Comparison of ENCODE assay signal across 10 cellular contexts in the genomic region with DNA sequence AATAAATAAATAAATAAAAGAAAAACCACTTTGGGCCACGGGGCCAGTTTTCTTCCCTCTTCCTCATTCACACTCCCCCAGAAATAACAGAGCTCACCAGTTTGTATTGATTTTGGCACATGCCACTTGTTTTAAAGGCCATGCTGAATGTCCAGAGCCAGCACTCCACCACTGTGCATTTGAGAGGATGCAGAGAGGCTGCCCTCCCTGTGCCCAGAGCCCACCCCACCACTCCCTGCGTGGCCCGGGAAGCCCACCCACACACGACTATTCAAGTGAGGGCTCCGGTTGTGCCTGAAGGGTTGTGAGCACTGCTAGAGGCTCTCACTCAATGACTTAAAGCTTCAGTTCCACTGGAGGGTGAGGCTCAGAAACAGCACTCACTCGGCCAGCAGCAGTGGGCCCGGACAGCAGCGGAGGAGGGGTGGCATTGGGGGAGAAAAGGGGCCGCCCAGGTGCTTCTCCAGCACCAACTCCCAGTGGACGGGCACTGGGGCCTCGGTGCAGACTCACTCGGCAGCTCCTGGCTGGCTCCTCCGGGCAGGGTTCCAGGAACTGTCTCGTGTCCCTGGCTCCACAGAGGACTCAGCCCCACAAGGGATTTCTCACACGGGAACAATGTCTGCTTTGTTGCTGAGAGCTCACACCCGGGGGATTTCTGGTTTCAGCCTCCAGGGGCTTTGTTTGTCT.
A peak's percentile ranks its signal among the peaks of the same experiment; 100 is the strongest.
DNase-seq lines count a peak whose midpoint lies in the region; ATAC-seq, FAIRE-seq and TF ChIP-seq lines count a peak whose summit lies in the region.
"Had no signal": no experiment of that assay in that cellular context is flagged by ENCODE, and none has a peak within 500 bp of the region (broad histone marks: within the 10 kb centered on the region; RNA-seq: fewer than 3 reads in every experiment).

No MANE protein-coding gene starts in this region.

- H3K14ac ChIP-seq in IMR-90 (replicated peaks; ENCODE audit: low read depth, low read length) = no peak overlapping the region

- no peak overlapping the region for H4K5ac ChIP-seq in IMR-90 (ENCODE audit: low read depth, low read length)

- no peak overlapping the region for H2AK5ac ChIP-seq in IMR-90 (ENCODE audit: low read depth, low read length)

- TF ChIP-seq EP300 in GM12878 (IDR thresholded peaks at IDR 0.05; ENCODE audit: borderline replicate concordance in 1 of 2, control insufficient read depth in 1 of 2, low read depth in 2 of 2, low read length in 2 of 2) (no peak), stomach (IDR thresholded peaks at IDR 0.05) (no peak)

- H3K56ac ChIP-seq in IMR-90 (ENCODE audit: extremely low read depth, insufficient read depth, low read length) = no peak overlapping the region

- TF ChIP-seq POLR2A in IMR-90 (IDR thresholded peaks at IDR 0.05; ENCODE audit: low read depth, low read length) (no peak), GM12878 (IDR thresholded peaks at IDR 0.05; ENCODE audit: low read depth, low read length) (no peak), stomach (IDR thresholded peaks at IDR 0.05) (no peak)

- peaks cover 2% of the 10 kb centered on the region; the same call in 1 of the 2 replicates for H3K4me1 ChIP-seq in IMR-90 (ENCODE audit: control insufficient read depth, insufficient read depth, low read length)
- H3K4me1 ChIP-seq in GM12878 (ENCODE audit: control insufficient read depth, insufficient read depth, low read length) = no peaks in the 10 kb centered on the region
- H3K4me1 ChIP-seq in kidney (ENCODE audit: control insufficient read depth in 1 of 2, insufficient read depth in 1 of 2, low read depth in 1 of 2, low read length in 2 of 2) = peaks cover 0 to 3% of the 10 kb centered on the region in 2 donors
- H3K4me1 ChIP-seq in stomach = peaks cover 6 to 15% (median 10%) of the 10 kb centered on the region in 4 donors

- H3K27ac ChIP-seq in IMR-90 (ENCODE audit: insufficient read depth, low read length) (no peak overlapping the region), GM12878 (ENCODE audit: control insufficient read depth, insufficient read depth) (no peak overlapping the region), kidney (ENCODE audit: low read depth in 2 of 2, low read length in 2 of 2) (peak overlapping the region; percentile 32 to 44), stomach (peak overlapping the region in 1 of 5 donors; percentile 33)

- H4K91ac ChIP-seq in IMR-90 (ENCODE audit: insufficient read depth, low read depth, low read length) = no peak overlapping the region

- H3K79me1 ChIP-seq in IMR-90 (ENCODE audit: low read depth in 1 of 2, low read length in 2 of 2) = no peaks in the 10 kb centered on the region

- no peak overlapping the region for H2BK20ac ChIP-seq in IMR-90 (ENCODE audit: low read depth, low read length)

- H3K4me2 ChIP-seq in IMR-90 (ENCODE audit: low read depth, low read length) (no peak overlapping the region), GM12878 (ENCODE audit: control insufficient read depth, insufficient read depth) (no peak overlapping the region)

- no peak overlapping the region for H2AK9ac ChIP-seq in IMR-90 (replicated peaks; ENCODE audit: low read depth, low read length, poor library complexity)

- H3K9me3 ChIP-seq in IMR-90 (ENCODE audit: control insufficient read depth, insufficient read depth, low read length) = peaks cover 2% of the 10 kb centered on the region; the same call in 1 of the 2 replicates
- no peaks in the 10 kb centered on the region for H3K9me3 ChIP-seq in GM12878 (replicated peaks; ENCODE audit: control insufficient read depth, insufficient read depth, low read length)
- no peaks in the 10 kb centered on the region for H3K9me3 ChIP-seq in kidney (ENCODE audit: control insufficient read depth in 1 of 2, low read length in 2 of 2)
- no peaks in the 10 kb centered on the region for H3K9me3 ChIP-seq in stomach

- BruUV-seq in IMR-90 (replicated peaks; lab: Mats Ljungman, UMichigan) = no TSS peak
- no TSS peak for BruUV-seq in GM12878 (replicated peaks; lab: Mats Ljungman, UMichigan)

- in situ Hi-C loops in IMR-90 (cut with MboI; ENCODE audit: low sequenced_read_pairs) (no loop called here), GM12878 (cut with MboI) (no loop called here)

- no peaks in the 10 kb centered on the region; the same call in 1 of the 2 replicates for H3K9me1 ChIP-seq in IMR-90 (ENCODE audit: insufficient read depth, low read length)

- H4K8ac ChIP-seq in IMR-90 (ENCODE audit: low read depth in 2 of 2, low read length in 2 of 2) = no peak overlapping the region

- H3K4ac ChIP-seq in IMR-90 (ENCODE audit: low read depth, low read length) = no peak overlapping the region

- TF ChIP-seq RAD21 in IMR-90 (IDR thresholded peaks at IDR 0.05; ENCODE audit: low read length) (no peak), GM12878 (IDR thresholded peaks at IDR 0.05; ENCODE audit: insufficient read depth, low read depth, low read length) (no peak)

- H3K9ac ChIP-seq in IMR-90 (ENCODE audit: low read depth, low read length) = no peak overlapping the region
- no peak overlapping the region for H3K9ac ChIP-seq in GM12878 (ENCODE audit: control insufficient read depth, insufficient read depth, low read length)
- peak overlapping the region in 1 of 2 donors; percentile 19 for H3K9ac ChIP-seq in kidney (ENCODE audit: low read length in 2 of 2)

- H3K36me3 ChIP-seq in IMR-90 (ENCODE audit: control insufficient read depth, insufficient read depth, low read length) (no peaks in the 10 kb centered on the region), GM12878 (ENCODE audit: control insufficient read depth in 2 of 2, insufficient read depth in 2 of 2, low read length in 1 of 2) (no peaks in the 10 kb centered on the region), kidney (ENCODE audit: control insufficient read depth in 1 of 2, insufficient read depth in 2 of 2, low read length in 2 of 2) (no peaks in the 10 kb centered on the region), stomach (no peaks in the 10 kb centered on the region)

- no peaks in the 10 kb centered on the region for H3K79me2 ChIP-seq in GM12878 (ENCODE audit: control insufficient read depth, insufficient read depth, low read length)

- intact Hi-C loops in IMR-90 (cut with micrococcal nuclease) (no loop called here), GM12878 (cut with micrococcal nuclease; ENCODE audit: unreplicated experiment) (no loop called here), kidney (cut with DNase I) (no loop called here), stomach (cut with DNase I; ENCODE audit: low total_unique reads) (no loop called here)

- ATAC-seq in IMR-90 (ENCODE audit: low read depth) = peak; percentile 74
- no peak for ATAC-seq in GM12878
- ATAC-seq in GM18858 (IDR thresholded peaks at IDR 0.05; ENCODE audit: unreplicated experiment) = no peak
- no peak for ATAC-seq in HG03571 (IDR thresholded peaks at IDR 0.05; ENCODE audit: unreplicated experiment)
- no peak for ATAC-seq in GM21723 (IDR thresholded peaks at IDR 0.05; ENCODE audit: unreplicated experiment)
- ATAC-seq: HCT116 had no signal

- no peaks in the 10 kb centered on the region; the same call in 1 of the 2 replicates for H4K20me1 ChIP-seq in IMR-90 (ENCODE audit: insufficient read depth, low read length)
- H4K20me1 ChIP-seq in GM12878 (ENCODE audit: control insufficient read depth, insufficient read depth) = no peaks in the 10 kb centered on the region

- no peaks in the 10 kb centered on the region for H3K27me3 ChIP-seq in IMR-90 (ENCODE audit: control insufficient read depth, insufficient read depth, low read length)
- no peaks in the 10 kb centered on the region for H3K27me3 ChIP-seq in GM12878 (replicated peaks in 1 of 2; ENCODE audit: control insufficient read depth in 2 of 2, insufficient read depth in 2 of 2, low read length in 1 of 2)
- H3K27me3 ChIP-seq in stomach = no peaks in the 10 kb centered on the region

- no CpG with 5 or more reads among the region's 16 CpGs for WGBS in IMR-90 (ENCODE audit: extremely low coverage in 2 of 2, insufficient read length in 1 of 2), 2 experiments
- 16% methylated on average over 16 of the region's 16 CpGs for WGBS in GM12878 (ENCODE audit: insufficient coverage, insufficient replicate concordance, low lambda C conversion rate, missing lambda C conversion rate)
- 21 to 46% (median 35%) methylated on average over 7 to 16 of the region's 16 CpGs for WGBS in stomach, 5 donors

- FAIRE-seq in GM12878 (lab: Jason Lieb, UNC) (no peak), kidney (lab: Jason Lieb, UNC) (no peak)

- no peak overlapping the region for H2BK120ac ChIP-seq in IMR-90 (ENCODE audit: low read depth, low read length)

- H3K23ac ChIP-seq in IMR-90 (ENCODE audit: low read depth, low read length) = no peak overlapping the region

- no peak overlapping the region for H2BK5ac ChIP-seq in IMR-90 (ENCODE audit: low read depth, low read length, poor library complexity, severe bottlenecking)

- RAD21 ChIA-PET in GM12878 (lab: Charles Lee; ENCODE audit: unreplicated experiment) = no interaction called here

- H2AFZ ChIP-seq in IMR-90 (replicated peaks; ENCODE audit: low read length, poor library complexity) (peak overlapping the region; percentile 11), GM12878 (ENCODE audit: control insufficient read depth, low read depth, low read length) (no peak overlapping the region)

- H3K18ac ChIP-seq in IMR-90 (ENCODE audit: low read depth, low read length) = no peak overlapping the region

- CTCF ChIA-PET in IMR-90 (lab: Yijun Ruan, JAX) (no interaction called here), GM12878 (lab: Yijun Ruan, JAX) (no interaction called here)

- dilution Hi-C loops in IMR-90 (cut with HindIII; ENCODE audit: low sequenced_read_pairs, unreplicated experiment) = no loop called here

- no peak overlapping the region for H2BK15ac ChIP-seq in IMR-90 (ENCODE audit: low read depth, low read length)

- DNase-seq in IMR-90 (peak; percentile 26), GM12878 (ENCODE audit: low read depth, low spot score) (no peak), kidney (peak; percentile 92), stomach (peak; percentile 84), GOT3 (lab: John Stamatoyannopoulos, UW) (no peak)
- DNase-seq: DMS 273 treated with DMSO at 0.1 percent for 48 hours had no signal

- SMC1A ChIA-PET in GM12878 (lab: Charles Lee; ENCODE audit: uncharacterized antibody, unreplicated experiment) = no interaction called here

- H3K4me3 ChIP-seq in IMR-90 (ENCODE audit: insufficient read depth, low read depth, low read length) = no peak overlapping the region
- H3K4me3 ChIP-seq in GM12878 = no peak overlapping the region
- H3K4me3 ChIP-seq in kidney (ENCODE audit: low read length in 2 of 2) = no peak overlapping the region
- H3K4me3 ChIP-seq in stomach = no peak overlapping the region

- TF ChIP-seq CTCF in IMR-90 (conservative IDR thresholded peaks at IDR 0.05; ENCODE audit: low read depth, low read length) = no peak
- no peak for TF ChIP-seq CTCF in GM12878 (IDR thresholded peaks at IDR 0.05 in 2 of 3, conservative IDR thresholded peaks at IDR 0.05 in 1 of 3; ENCODE audit: control insufficient read depth in 2 of 3, extremely low read depth in 1 of 3, insufficient read depth in 1 of 3, low read depth in 3 of 3, low read length in 3 of 3)
- no peak for TF ChIP-seq CTCF in kidney (IDR thresholded peaks at IDR 0.05; ENCODE audit: borderline replicate concordance, extremely low read depth, insufficient read depth)
- no peak for TF ChIP-seq CTCF in stomach (IDR thresholded peaks at IDR 0.05)

- POLR2A ChIA-PET in IMR-90 (lab: Charles Lee; ENCODE audit: unreplicated experiment) = no interaction called here
- POLR2A ChIA-PET in GM12878 (lab: Charles Lee) = no interaction called here

TF ChIP-seq in GM12878, 131 proteins besides CTCF, POLR2A, EP300 and RAD21 (continues in another document):
- peak; percentile 65 for TF ChIP-seq MEF2B (IDR thresholded peaks at IDR 0.05; ENCODE audit: partially characterized antibody, poor library complexity, severe bottlenecking)

Comparison
In these comparisons a context has a peak if more than half of its experiments do, and no peak if none do; other contexts are left out.
1. DNase-seq: peak in IMR-90 (single experiment), kidney (single experiment) and stomach (single experiment); none in GM12878 (single experiment) and GOT3 (single experiment).
2. H3K27ac ChIP-seq: peak in kidney (2 of 2); none in IMR-90 (single experiment) and GM12878 (single experiment).